ENCODE assay signal across 21 cellular contexts in genomic region chr7:43631559-43631958, GRCh38. TPM values are rescaled to one million over a fixed set of nuclear protein-coding genes. Genes with fewer than 3 reads are reported as not detected.
DNase-seq lines count a peak whose midpoint lies in the region; ATAC-seq lines count a peak whose summit lies in the region.
"Had no signal": no experiment of that assay in that cellular context is flagged by ENCODE, and none has a peak within 500 bp of the region (broad histone marks: within the 10 kb centered on the region; RNA-seq: fewer than 3 reads in every experiment).

No MANE protein-coding gene starts in this region.

- no peaks in the 10 kb centered on the region for H3K9me3 ChIP-seq in GM23248 (ENCODE audit: low read depth)
- H3K9me3 ChIP-seq in naive thymus-derived CD4-positive, alpha-beta T cell (ENCODE audit: control insufficient read depth in 2 of 3, low read length in 3 of 3) = no peaks in the 10 kb centered on the region
- H3K9me3 ChIP-seq in HAP-1 = no peaks in the 10 kb centered on the region
- H3K9me3 ChIP-seq: heart right ventricle, ovary, upper lobe of left lung had no signal

- H3K4me3 ChIP-seq in GM23248 (no peak overlapping the region), HAP-1 (no peak overlapping the region)
- H3K4me3 ChIP-seq in naive thymus-derived CD4-positive, alpha-beta T cell (ENCODE audit: low read length) = no peak overlapping the region
- H3K4me3 ChIP-seq: BLaER1 treated with 17β-estradiol and CSF1 and Interleukin-3, amounts not matched to agents 10 nM and 100 nM; heart right ventricle; K562; ovary; upper lobe of left lung had no signal

- 96% methylated on average over 2 of the region's 2 CpGs for WGBS in GM23248 (ENCODE audit: low coverage in 1 of 2, low lambda C conversion rate in 2 of 2, missing lambda C conversion rate in 2 of 2), 2 experiments

- ATAC-seq in activated CD8-positive, alpha-beta T cell treated with anti-CD3 and anti-CD28 coated beads, Interleukin-2, amount 10 ng/mL, durations not matched to agents 7 days and 5 days = peak; percentile 16
- peak; percentile 54 for ATAC-seq in naive thymus-derived CD4-positive, alpha-beta T cell
- no peak for ATAC-seq in HG02571 (IDR thresholded peaks at IDR 0.05; ENCODE audit: unreplicated experiment)
- ATAC-seq: heart right ventricle, K562 had no signal

- CTCF ChIA-PET in activated CD8-positive, alpha-beta T cell treated with anti-CD3 and anti-CD28 coated beads, Interleukin-2, amount 10 ng/mL, durations not matched to agents 7 days and 5 days (lab: Charles Lee) = interaction anchor here (1.0 to 9.9 kb wide), 3 partner anchors 8 to 68 kb away, joined by 3 to 86 read pairs (median 21); partner anchors contain the start of gene STK17A
- CTCF ChIA-PET in naive thymus-derived CD4-positive, alpha-beta T cell (lab: Charles Lee) = interaction anchor here (1.1 kb wide), 2 partner anchors 49 to 68 kb away, joined by 3 to 5 read pairs; partner anchors contain the start of gene STK17A

- no peak overlapping the region for H3K9ac ChIP-seq in GM23248
- H3K9ac ChIP-seq: BLaER1 treated with 17β-estradiol and CSF1 and Interleukin-3, amounts not matched to agents 10 nM and 100 nM had no signal

- H3K9me3 Mint-ChIP-seq in T-helper 1 cell treated with Interleukin-12 subunit alpha and Interleukin-12 subunit beta and Interleukin-4 antibody, amounts not matched to agents 30 μg/mL and 1 μg/mL, for 36 hours = no peaks in the 10 kb centered on the region
- H3K9me3 Mint-ChIP-seq in activated CD8-positive, alpha-beta T cell treated with anti-CD3 and anti-CD28 coated beads, Interleukin-2, amount 10 ng/mL, durations not matched to agents 7 days and 5 days (ENCODE audit: insufficient read depth) = no peaks in the 10 kb centered on the region
- peaks cover 0 to 4% (median 0%) of the 10 kb centered on the region in 11 donors for H3K9me3 Mint-ChIP-seq in naive thymus-derived CD4-positive, alpha-beta T cell

- H3K4me3 Mint-ChIP-seq in T-helper 1 cell treated with Interleukin-12 subunit alpha and Interleukin-12 subunit beta and Interleukin-4 antibody, amounts not matched to agents 30 μg/mL and 1 μg/mL, for 36 hours = peak overlapping the region; percentile 26
- peak overlapping the region; percentile 23 for H3K4me3 Mint-ChIP-seq in activated CD8-positive, alpha-beta T cell treated with anti-CD3 and anti-CD28 coated beads, Interleukin-2, amount 10 ng/mL, durations not matched to agents 7 days and 5 days
- H3K4me3 Mint-ChIP-seq in naive thymus-derived CD4-positive, alpha-beta T cell = peak overlapping the region; percentile 40 to 78 (median 68)

- in situ Hi-C loops in GM23248 (cut with MboI) = no loop called here
- in situ Hi-C loops in HAP-1 (cut with MboI; ENCODE audit: low sequenced_read_pairs) = no loop called here

- POLR2A ChIA-PET in activated CD8-positive, alpha-beta T cell treated with anti-CD3 and anti-CD28 coated beads, Interleukin-2, amount 10 ng/mL, durations not matched to agents 7 days and 5 days (lab: Charles Lee) = interaction anchor here (1.3 to 1.7 kb wide), 2 partner anchors 10 to 16 kb away, joined by 3 to 4 read pairs; no protein-coding TSS in a partner anchor
- POLR2A ChIA-PET in naive thymus-derived CD4-positive, alpha-beta T cell (lab: Charles Lee) = interaction anchor here (1.0 to 15.9 kb wide), 5 partner anchors 13 to 68 kb away, joined by 3 to 210 read pairs (median 4); no protein-coding TSS in a partner anchor

- H3F3A ChIP-seq in GM23248 (ENCODE audit: insufficient read depth) = peaks cover 90% of the 10 kb centered on the region

- H3K27ac ChIP-seq in GM23248 = 0 out of 2 replicates have a peak overlapping the region, but pooled peaks have one; percentile 3
- peak overlapping the region; percentile 53 for H3K27ac ChIP-seq in naive thymus-derived CD4-positive, alpha-beta T cell (ENCODE audit: low read depth, low read length)
- H3K27ac ChIP-seq: 22Rv1; BLaER1 treated with 17β-estradiol and CSF1 and Interleukin-3, amounts not matched to agents 10 nM and 100 nM; heart right ventricle; ovary had no signal

- no peak overlapping the region for H2AFZ ChIP-seq in GM23248

- H4K20me1 ChIP-seq in GM23248 (ENCODE audit: insufficient read depth) = no peaks in the 10 kb centered on the region

- no peaks in the 10 kb centered on the region for H3K9me2 ChIP-seq in GM23248 (ENCODE audit: insufficient read depth)

- DNase-seq in T-helper 1 cell (no peak), GM23248 (no peak), DMS53 (lab: John Stamatoyannopoulos, UW) (no peak), HAP-1 (ENCODE audit: low spot score in 2 of 2) (no peak)
- DNase-seq in activated CD8-positive, alpha-beta T cell treated with anti-CD3 and anti-CD28 coated beads, Interleukin-2, amount 10 ng/mL, durations not matched to agents 7 days and 5 days = no peak
- DNase-seq in naive thymus-derived CD4-positive, alpha-beta T cell = peak in 2 of 9 donors; percentile 36 to 42
- DNase-seq: activated effector memory CD4-positive, alpha-beta T cell treated with anti-CD3 and anti-CD28 coated beads, Interleukin-2, amount 50 U/mL, for 16 hours; DMS79; heart right ventricle; kidney; midbrain; NCI-H1105 treated with DMSO at 0.1 percent for 48 hours; ovary; RPMI8226; stimulated activated CD4-positive, alpha-beta T cell treated with anti-CD3 and anti-CD28 coated beads, Interleukin-4, amount 100 ng/mL, for 24 hours; upper lobe of left lung had no signal

- H3K27ac Mint-ChIP-seq in T-helper 1 cell treated with Interleukin-12 subunit alpha and Interleukin-12 subunit beta and Interleukin-4 antibody, amounts not matched to agents 30 μg/mL and 1 μg/mL, for 36 hours = peak overlapping the region; percentile 55
- H3K27ac Mint-ChIP-seq in activated CD8-positive, alpha-beta T cell treated with anti-CD3 and anti-CD28 coated beads, Interleukin-2, amount 10 ng/mL, durations not matched to agents 7 days and 5 days = peak overlapping the region; percentile 66
- H3K27ac Mint-ChIP-seq in naive thymus-derived CD4-positive, alpha-beta T cell = peak overlapping the region in 8 of 9 donors; percentile 64 to 100 (median 92)

- no peaks in the 10 kb centered on the region for H3K27me3 ChIP-seq in GM23248 (replicated peaks; ENCODE audit: insufficient read depth)
- H3K27me3 ChIP-seq in naive thymus-derived CD4-positive, alpha-beta T cell (ENCODE audit: control insufficient read depth in 2 of 2, insufficient read depth in 2 of 2, low read length in 2 of 2) = no peaks in the 10 kb centered on the region
- H3K27me3 ChIP-seq in HAP-1 (ENCODE audit: low read depth) = no peaks in the 10 kb centered on the region
- H3K27me3 ChIP-seq: BLaER1 treated with 17β-estradiol and CSF1 and Interleukin-3, amounts not matched to agents 10 nM and 100 nM; heart right ventricle; ovary; upper lobe of left lung had no signal

- H3K79me2 ChIP-seq in GM23248 (ENCODE audit: insufficient read depth) = peaks cover 100% of the 10 kb centered on the region

- peaks cover 10% of the 10 kb centered on the region for H3K4me1 ChIP-seq in GM23248 (ENCODE audit: insufficient read depth)
- peaks cover 44 to 71% of the 10 kb centered on the region in 2 donors for H3K4me1 ChIP-seq in naive thymus-derived CD4-positive, alpha-beta T cell (ENCODE audit: control insufficient read depth in 2 of 2, insufficient read depth in 2 of 2, low read length in 2 of 2)
- H3K4me1 ChIP-seq in HAP-1 = no peaks in the 10 kb centered on the region

- intact Hi-C loops in naive thymus-derived CD4-positive, alpha-beta T cell (cut with micrococcal nuclease) = loop anchor here in 1 of 2 donors (1.0 kb wide), 1 partner anchor 17 kb away; no protein-coding TSS in a partner anchor

- no peak overlapping the region for H3K4me2 ChIP-seq in GM23248 (ENCODE audit: unreplicated experiment)

- H3K27me3 Mint-ChIP-seq in T-helper 1 cell treated with Interleukin-12 subunit alpha and Interleukin-12 subunit beta and Interleukin-4 antibody, amounts not matched to agents 30 μg/mL and 1 μg/mL, for 36 hours (ENCODE audit: low read depth) = no peaks in the 10 kb centered on the region
- no peaks in the 10 kb centered on the region for H3K27me3 Mint-ChIP-seq in activated CD8-positive, alpha-beta T cell treated with anti-CD3 and anti-CD28 coated beads, Interleukin-2, amount 10 ng/mL, durations not matched to agents 7 days and 5 days (ENCODE audit: low read depth)
- H3K27me3 Mint-ChIP-seq in naive thymus-derived CD4-positive, alpha-beta T cell = no peaks in the 10 kb centered on the region

- peaks cover 45% of the 10 kb centered on the region for H3K4me1 Mint-ChIP-seq in T-helper 1 cell treated with Interleukin-12 subunit alpha and Interleukin-12 subunit beta and Interleukin-4 antibody, amounts not matched to agents 30 μg/mL and 1 μg/mL, for 36 hours (ENCODE audit: low read depth)
- H3K4me1 Mint-ChIP-seq in activated CD8-positive, alpha-beta T cell treated with anti-CD3 and anti-CD28 coated beads, Interleukin-2, amount 10 ng/mL, durations not matched to agents 7 days and 5 days (ENCODE audit: low read depth) = peaks cover 81% of the 10 kb centered on the region
- peaks cover 49 to 94% (median 76%) of the 10 kb centered on the region in 7 donors for H3K4me1 Mint-ChIP-seq in naive thymus-derived CD4-positive, alpha-beta T cell

- H3K36me3 ChIP-seq in GM23248 (ENCODE audit: low read depth) = peaks cover 78% of the 10 kb centered on the region
- peaks cover 0 to 18% (median 5%) of the 10 kb centered on the region in 3 experiments for H3K36me3 ChIP-seq in naive thymus-derived CD4-positive, alpha-beta T cell (ENCODE audit: control insufficient read depth in 2 of 3, insufficient read depth in 3 of 3, low read length in 3 of 3)
- H3K36me3 ChIP-seq in HAP-1 (replicated peaks) = peaks cover 58% of the 10 kb centered on the region
- H3K36me3 ChIP-seq: ovary had no signal

- peaks cover 70% of the 10 kb centered on the region for H3K36me3 Mint-ChIP-seq in T-helper 1 cell treated with Interleukin-12 subunit alpha and Interleukin-12 subunit beta and Interleukin-4 antibody, amounts not matched to agents 30 μg/mL and 1 μg/mL, for 36 hours (ENCODE audit: low read depth)
- H3K36me3 Mint-ChIP-seq in activated CD8-positive, alpha-beta T cell treated with anti-CD3 and anti-CD28 coated beads, Interleukin-2, amount 10 ng/mL, durations not matched to agents 7 days and 5 days (ENCODE audit: low read depth) = peaks cover 90% of the 10 kb centered on the region
- peaks cover 9 to 65% (median 50%) of the 10 kb centered on the region in 5 donors for H3K36me3 Mint-ChIP-seq in naive thymus-derived CD4-positive, alpha-beta T cell

RNA-seq across cellular contexts. Expression of gene STK17A, which starts 48.7 kb away (rescaled TPM):
- total RNA-seq in GM23248 (2014; rRNA removed; shearing (Covaris generic)) = 132 and 137 TPM in 2 replicates
- polyA plus RNA-seq in GM23248 (2016; fragmentation: Nextera tagmentation; extraction: Ambion mirVana) = 102 TPM in 2 replicates
- 10 to 100 TPM; 67.9 to 69.0 TPM for total RNA-seq in activated CD8-positive, alpha-beta T cell treated with anti-CD3 and anti-CD28 coated beads, Interleukin-2, amount 10 ng/mL, durations not matched to agents 7 days and 5 days
- total RNA-seq in naive thymus-derived CD4-positive, alpha-beta T cell = 100 to 1,000 TPM in 2 of 5 experiments, 10 to 100 TPM in 3; 71.3 to 132 (median 95.8) TPM
- 100 to 1,000 TPM; 199 to 292 TPM for polyA plus RNA-seq in naive thymus-derived CD4-positive, alpha-beta T cell
